Comparison of ENCODE assay signal across 1 cellular context in the genomic region with DNA sequence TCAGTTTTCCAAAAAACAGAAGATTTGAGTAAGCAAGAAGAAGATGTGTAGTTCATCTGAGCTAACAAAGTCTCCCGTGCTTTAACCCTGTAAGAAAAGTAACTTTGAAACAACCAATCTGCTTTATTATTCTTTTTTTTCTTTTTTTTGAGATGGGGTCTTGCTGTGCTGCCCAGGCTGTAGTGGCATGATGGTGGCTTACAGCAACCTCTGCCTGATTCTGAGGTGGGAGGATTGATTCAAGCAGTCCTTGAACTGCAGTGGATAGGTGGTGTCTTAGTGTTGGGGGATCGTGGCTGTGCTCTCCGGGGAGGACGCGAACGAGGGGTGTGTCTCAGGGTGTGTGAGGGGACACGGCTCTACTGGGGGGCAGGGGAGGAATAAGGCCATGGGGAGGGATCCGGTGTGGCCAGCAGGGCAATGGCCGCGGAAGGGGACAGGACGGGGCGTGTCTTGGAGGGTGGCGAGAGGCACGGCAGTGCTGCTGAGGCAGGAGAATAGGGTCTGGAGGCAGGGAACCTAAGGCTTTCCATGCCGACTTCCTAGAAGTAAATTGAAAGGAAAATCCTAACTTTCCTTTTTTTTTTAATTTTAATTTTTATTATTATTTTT.
TF ChIP-seq lines count a peak whose summit lies in the region.

No MANE protein-coding gene starts in this region.

TF ChIP-seq in WTC11, 78 proteins besides CTCF, POLR2A, EP300 and RAD21 (continued from another document):
- TF ChIP-seq, protein P1, sequence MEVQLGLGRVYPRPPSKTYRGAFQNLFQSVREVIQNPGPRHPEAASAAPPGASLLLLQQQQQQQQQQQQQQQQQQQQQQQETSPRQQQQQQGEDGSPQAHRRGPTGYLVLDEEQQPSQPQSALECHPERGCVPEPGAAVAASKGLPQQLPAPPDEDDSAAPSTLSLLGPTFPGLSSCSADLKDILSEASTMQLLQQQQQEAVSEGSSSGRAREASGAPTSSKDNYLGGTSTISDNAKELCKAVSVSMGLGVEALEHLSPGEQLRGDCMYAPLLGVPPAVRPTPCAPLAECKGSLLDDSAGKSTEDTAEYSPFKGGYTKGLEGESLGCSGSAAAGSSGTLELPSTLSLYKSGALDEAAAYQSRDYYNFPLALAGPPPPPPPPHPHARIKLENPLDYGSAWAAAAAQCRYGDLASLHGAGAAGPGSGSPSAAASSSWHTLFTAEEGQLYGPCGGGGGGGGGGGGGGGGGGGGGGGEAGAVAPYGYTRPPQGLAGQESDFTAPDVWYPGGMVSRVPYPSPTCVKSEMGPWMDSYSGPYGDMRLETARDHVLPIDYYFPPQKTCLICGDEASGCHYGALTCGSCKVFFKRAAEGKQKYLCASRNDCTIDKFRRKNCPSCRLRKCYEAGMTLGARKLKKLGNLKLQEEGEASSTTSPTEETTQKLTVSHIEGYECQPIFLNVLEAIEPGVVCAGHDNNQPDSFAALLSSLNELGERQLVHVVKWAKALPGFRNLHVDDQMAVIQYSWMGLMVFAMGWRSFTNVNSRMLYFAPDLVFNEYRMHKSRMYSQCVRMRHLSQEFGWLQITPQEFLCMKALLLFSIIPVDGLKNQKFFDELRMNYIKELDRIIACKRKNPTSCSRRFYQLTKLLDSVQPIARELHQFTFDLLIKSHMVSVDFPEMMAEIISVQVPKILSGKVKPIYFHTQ (CRISPR knock-in tag; IDR thresholded peaks at IDR 0.05), result no peak
TF ChIP-seq in WTC11: peak in this region for 1.
